8 cellular contexts compared by ENCODE assay signal in the genomic region with DNA sequence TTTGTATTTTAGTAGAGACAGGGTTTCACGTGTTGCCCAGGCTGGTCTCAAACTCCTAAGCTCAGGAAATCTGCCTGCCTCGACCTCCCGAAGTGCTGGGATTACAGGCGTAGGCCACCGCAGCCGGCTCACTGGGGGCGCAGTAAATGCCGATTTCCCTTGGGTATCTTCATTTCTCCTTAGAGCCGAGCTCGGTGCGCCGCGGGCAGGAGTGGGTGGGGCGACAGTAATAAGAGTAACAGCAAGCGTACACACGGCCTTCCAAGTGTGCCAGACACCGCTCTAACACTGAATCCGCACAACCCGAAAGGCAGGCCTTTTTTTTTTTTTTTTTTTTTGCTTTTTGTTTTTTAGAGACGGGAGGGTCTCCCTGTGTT. TPM values are rescaled to one million over a fixed set of nuclear protein-coding genes. Genes with fewer than 3 reads are reported as not detected.
DNase-seq lines count a peak whose midpoint lies in the region; ATAC-seq and TF ChIP-seq lines count a peak whose summit lies in the region.

No MANE protein-coding gene starts in this region.

- DNase-seq in AG04450 (ENCODE audit: low read depth, low spot score) (no peak), HK-2 (ENCODE audit: unreplicated experiment) (peak; percentile 37), T-helper 2 cell (peak in 4 of 5 experiments; percentile 21 to 77 (median 48)), body of pancreas (peak in 3 of 4 donors; percentile 22 to 37 (median 29)), iris pigment epithelial cell (ENCODE audit: low read depth) (peak; percentile 48), NK-92 (lab: John Stamatoyannopoulos, UW; ENCODE audit: unreplicated experiment) (no peak)
- peak; percentile 63 for DNase-seq in stimulated activated CD4-positive, alpha-beta T cell treated with anti-CD3 and anti-CD28 coated beads, Interleukin-4, amount 100 ng/mL, for 4 hours

- H3K27me3 ChIP-seq in AG04450 (ENCODE audit: control insufficient read depth, insufficient read depth, low read length), result no peaks in the 10 kb centered on the region
- H3K27me3 ChIP-seq in body of pancreas, result no peaks in the 10 kb centered on the region

- no peak for TF ChIP-seq POLR2A in body of pancreas (IDR thresholded peaks at IDR 0.05)

- POLR2A ChIA-PET in AG04450 (lab: Yijun Ruan, JAX), result interaction anchor here (0.6 to 1.8 kb wide), 6 partner anchors 18 to 872 kb away, joined by 3 to 10 read pairs (median 6); no protein-coding TSS in a partner anchor

- H3K4me3 ChIP-seq in AG04450 (ENCODE audit: low read depth, low read length) (peak overlapping the region; percentile 94), body of pancreas (peak overlapping the region; percentile 49 to 65)

- WGBS in body of pancreas, 2 donors, result 0 to 1% methylated on average over 15 to 20 of the region's 20 CpGs

- TF ChIP-seq CTCF in AG04450 (IDR thresholded peaks at IDR 0.05; ENCODE audit: low read depth, low read length) (no peak), body of pancreas (IDR thresholded peaks at IDR 0.05) (no peak)

- peaks cover 0 to 5% of the 10 kb centered on the region in 2 donors for H3K36me3 ChIP-seq in body of pancreas (replicated peaks in 1 of 2; ENCODE audit: insufficient read depth in 1 of 2, low read depth in 2 of 2)

- ATAC-seq in GM19025 (IDR thresholded peaks at IDR 0.05; ENCODE audit: low read depth, unreplicated experiment) (peak; percentile 11), body of pancreas (peak; percentile 22)

- CTCF ChIA-PET in AG04450 (lab: Charles Lee), result interaction anchor here (0.7 kb wide), 2 partner anchors 22 to 945 kb away, joined by 4 read pairs; no protein-coding TSS in a partner anchor

- H3K4me1 ChIP-seq in body of pancreas, result peaks cover 15% of the 10 kb centered on the region

- H3K9me3 ChIP-seq in AG04450 (ENCODE audit: control insufficient read depth, insufficient read depth, low read length) (no peaks in the 10 kb centered on the region), body of pancreas (no peaks in the 10 kb centered on the region)

- peak overlapping the region; percentile 85 for H3K27ac ChIP-seq in AG04450 (ENCODE audit: low read depth, low read length)
- peak overlapping the region; percentile 30 to 89 (median 76) for H3K27ac ChIP-seq in body of pancreas

- intact Hi-C loops in body of pancreas (cut with DNase I), result loop anchor here (10.0 kb wide), 1 partner anchor 301 kb away; no protein-coding TSS in a partner anchor

RNA-seq across cellular contexts. Expression of a gene that starts 0.5 kb away (rescaled TPM):
- 106 and 116 TPM in 2 replicates for polyA plus RNA-seq in AG04450 (2011; rRNA removed)
- polyA minus RNA-seq in AG04450 (2011; rRNA and poly(A)+ RNA removed), result 104 and 106 TPM in 2 replicates
- 10 to 100 TPM; 49.0 to 76.5 TPM for total RNA-seq in body of pancreas

RNA-seq across cellular contexts. Expression of a gene that starts 24.6 kb away (rescaled TPM):
- polyA plus RNA-seq in AG04450 (2011; rRNA removed), result 37.2 and 49.0 TPM in 2 replicates
- polyA minus RNA-seq in AG04450 (2011; rRNA and poly(A)+ RNA removed), result 27.6 and 41.0 TPM in 2 replicates
- 100 to 1,000 TPM; 125 to 231 TPM for total RNA-seq in body of pancreas

Comparison
In these comparisons a context has a peak if more than half of its experiments do, and no peak if none do; other contexts are left out.
1. DNase-seq: peak in HK-2 (single experiment), T-helper 2 cell (4 of 5), body of pancreas (3 of 4), iris pigment epithelial cell (single experiment) and stimulated activated CD4-positive, alpha-beta T cell treated with anti-CD3 and anti-CD28 coated beads, Interleukin-4, amount 100 ng/mL, for 4 hours (2 of 2); none in AG04450 (single experiment) and NK-92 (single experiment).